In genomic region chr1:66506991-66507390, GRCh38 we compare ENCODE assay signal across 17 cellular contexts. TPM values are rescaled to one million over a fixed set of nuclear protein-coding genes. Genes with fewer than 3 reads are reported as not detected.
DNase-seq lines count a peak whose midpoint lies in the region; ATAC-seq and TF ChIP-seq lines count a peak whose summit lies in the region.
"Had no signal": no experiment of that assay in that cellular context is flagged by ENCODE, and none has a peak within 500 bp of the region (broad histone marks: within the 10 kb centered on the region; RNA-seq: fewer than 3 reads in every experiment).

No MANE protein-coding gene starts in this region.

- in situ Hi-C loops in IMR-90 (cut with MboI; ENCODE audit: low sequenced_read_pairs): no loop called here

- dilution Hi-C loops in IMR-90 (cut with HindIII; ENCODE audit: low sequenced_read_pairs, unreplicated experiment): no loop called here

- no peak overlapping the region for H3K27ac ChIP-seq in IMR-90 (ENCODE audit: insufficient read depth, low read length)
- H3K27ac ChIP-seq in smooth muscle cell (ENCODE audit: low read depth): no peak overlapping the region

- H3K9ac ChIP-seq in IMR-90 (ENCODE audit: low read depth, low read length): no peak overlapping the region
- no peak overlapping the region for H3K9ac ChIP-seq in smooth muscle cell (ENCODE audit: low read depth)

- H3K9me3 Mint-ChIP-seq in chondrocyte (ENCODE audit: low read depth): no peaks in the 10 kb centered on the region
- H3K9me3 Mint-ChIP-seq: CD14-positive monocyte; CD8-positive, alpha-beta T cell; H9 had no signal

- H4K5ac ChIP-seq in IMR-90 (ENCODE audit: low read depth, low read length): no peak overlapping the region

- H2AFZ ChIP-seq in IMR-90 (replicated peaks; ENCODE audit: low read length, poor library complexity) (no peak overlapping the region), smooth muscle cell (ENCODE audit: low read depth) (no peak overlapping the region)

- H2AK5ac ChIP-seq in IMR-90 (ENCODE audit: low read depth, low read length): peak overlapping the region; percentile 56; the same call in 1 of the 2 replicates

- no peak overlapping the region for H3K56ac ChIP-seq in IMR-90 (ENCODE audit: extremely low read depth, insufficient read depth, low read length)

- peak overlapping the region; percentile 40 for H3K4ac ChIP-seq in IMR-90 (ENCODE audit: low read depth, low read length)

- no TSS peak for BruUV-seq in IMR-90 (replicated peaks; lab: Mats Ljungman, UMichigan)

- H2BK20ac ChIP-seq in IMR-90 (ENCODE audit: low read depth, low read length): peak overlapping the region; percentile 56

- H3K27me3 ChIP-seq in IMR-90 (ENCODE audit: control insufficient read depth, insufficient read depth, low read length): no peaks in the 10 kb centered on the region
- H3K27me3 ChIP-seq in smooth muscle cell (ENCODE audit: low read depth): no peaks in the 10 kb centered on the region
- H3K27me3 ChIP-seq: BE2C had no signal

- no peak for TF ChIP-seq RAD21 in IMR-90 (IDR thresholded peaks at IDR 0.05; ENCODE audit: low read length)

- 0 out of 2 replicates have a peak, but pooled peaks cover 2% of the 10 kb centered on the region for H3K4me1 ChIP-seq in IMR-90 (ENCODE audit: control insufficient read depth, insufficient read depth, low read length)
- H3K4me1 ChIP-seq in smooth muscle cell (ENCODE audit: low read depth): no peaks in the 10 kb centered on the region

- intact Hi-C loops in IMR-90 (cut with micrococcal nuclease): no loop called here

- H3K36me3 Mint-ChIP-seq in chondrocyte (ENCODE audit: low read depth): no peaks in the 10 kb centered on the region
- H3K36me3 Mint-ChIP-seq: CD14-positive monocyte; CD8-positive, alpha-beta T cell had no signal

- H3K4me2 ChIP-seq in IMR-90 (ENCODE audit: low read depth, low read length): no peak overlapping the region
- H3K4me2 ChIP-seq in smooth muscle cell: peak overlapping the region; percentile 8

- TF ChIP-seq POLR2A in IMR-90 (IDR thresholded peaks at IDR 0.05; ENCODE audit: low read depth, low read length): no peak

- no peaks in the 10 kb centered on the region for H3F3A ChIP-seq in smooth muscle cell (ENCODE audit: low read depth)

- H3K79me1 ChIP-seq in IMR-90 (ENCODE audit: low read depth in 1 of 2, low read length in 2 of 2): peaks cover 0 to 3% of the 10 kb centered on the region in 2 experiments; a peak in 1 of 4 replicates

- no peaks in the 10 kb centered on the region for H3K36me3 ChIP-seq in IMR-90 (ENCODE audit: control insufficient read depth, insufficient read depth, low read length)
- no peaks in the 10 kb centered on the region for H3K36me3 ChIP-seq in smooth muscle cell (ENCODE audit: low read depth)
- H3K36me3 ChIP-seq: BE2C had no signal

- peak overlapping the region; percentile 77 for H2BK5ac ChIP-seq in IMR-90 (ENCODE audit: low read depth, low read length, poor library complexity, severe bottlenecking)

- H3K79me2 ChIP-seq in smooth muscle cell (ENCODE audit: low read depth): no peaks in the 10 kb centered on the region

- CTCF ChIA-PET in IMR-90 (lab: Yijun Ruan, JAX): interaction anchor here (0.7 kb wide), 1 partner anchor 276 kb away, joined by 6 read pairs; no protein-coding TSS in a partner anchor

- no peak overlapping the region for H3K4me3 Mint-ChIP-seq in chondrocyte (ENCODE audit: unreplicated experiment)
- H3K4me3 Mint-ChIP-seq: CD14-positive monocyte; CD8-positive, alpha-beta T cell; H9 had no signal

- H3K4me3 ChIP-seq in IMR-90 (ENCODE audit: insufficient read depth, low read depth, low read length) (no peak overlapping the region), smooth muscle cell (no peak overlapping the region)

- peaks cover 55% of the 10 kb centered on the region for H3K4me1 Mint-ChIP-seq in chondrocyte (ENCODE audit: low read depth)
- H3K4me1 Mint-ChIP-seq: CD14-positive monocyte had no signal

- H4K91ac ChIP-seq in IMR-90 (ENCODE audit: insufficient read depth, low read depth, low read length): no peak overlapping the region

- no peaks in the 10 kb centered on the region for H3K9me1 ChIP-seq in IMR-90 (ENCODE audit: insufficient read depth, low read length)

- no peak for ATAC-seq in IMR-90 (ENCODE audit: low read depth)
- ATAC-seq: CD8-positive, alpha-beta T cell had no signal

- H4K8ac ChIP-seq in IMR-90 (ENCODE audit: low read depth in 2 of 2, low read length in 2 of 2): 0 out of 4 replicates have a peak overlapping the region, but pooled peaks of 1 of the 2 experiments have one; percentile 0

- H3K9me3 ChIP-seq in IMR-90 (ENCODE audit: control insufficient read depth, insufficient read depth, low read length) (no peaks in the 10 kb centered on the region), smooth muscle cell (replicated peaks; ENCODE audit: low read depth) (no peaks in the 10 kb centered on the region)
- H3K9me3 ChIP-seq: BE2C had no signal

- H3K18ac ChIP-seq in IMR-90 (ENCODE audit: low read depth, low read length): no peak overlapping the region

- H4K20me1 ChIP-seq in IMR-90 (ENCODE audit: insufficient read depth, low read length): no peaks in the 10 kb centered on the region
- H4K20me1 ChIP-seq in smooth muscle cell (ENCODE audit: low read depth): no peaks in the 10 kb centered on the region

- DNase-seq in IMR-90 (no peak), chondrocyte (ENCODE audit: low spot score) (no peak), iris pigment epithelial cell (ENCODE audit: low read depth) (peak; percentile 37), smooth muscle cell (lab: John Stamatoyannopoulos, UW; ENCODE audit: unreplicated experiment) (no peak), ureter (ENCODE audit: low spot score) (no peak), glomerular visceral epithelial cell (ENCODE audit: extremely low spot score) (no peak)
- no peak for DNase-seq in NK-92 treated with Interleukin-12 subunit alpha and Interleukin-12 subunit beta, amount 100 ng/mL, for 24 hours (lab: John Stamatoyannopoulos, UW)
- DNase-seq: BE2C; CD8-positive, alpha-beta T cell; COR-L47; DMS153; DND-41; GDM1; GOT3; H9 had no signal

- no peaks in the 10 kb centered on the region for H3K27me3 Mint-ChIP-seq in chondrocyte (ENCODE audit: low read depth)

- H2BK120ac ChIP-seq in IMR-90 (ENCODE audit: low read depth, low read length): peak overlapping the region; percentile 46; the same call in 1 of the 2 replicates

- TF ChIP-seq CTCF in IMR-90 (conservative IDR thresholded peaks at IDR 0.05; ENCODE audit: low read depth, low read length): no peak
- TF ChIP-seq CTCF in chondrocyte (IDR thresholded peaks at IDR 0.05): no peak
- TF ChIP-seq CTCF in smooth muscle cell (IDR thresholded peaks at IDR 0.05; ENCODE audit: borderline replicate concordance, insufficient read depth, poor library complexity, severe bottlenecking): no peak

- no peak overlapping the region for H3K23ac ChIP-seq in IMR-90 (ENCODE audit: low read depth, low read length)

- POLR2A ChIA-PET in IMR-90 (lab: Charles Lee; ENCODE audit: unreplicated experiment): no interaction called here

- H2BK15ac ChIP-seq in IMR-90 (ENCODE audit: low read depth, low read length): no peak overlapping the region

- H2AK9ac ChIP-seq in IMR-90 (replicated peaks; ENCODE audit: low read depth, low read length, poor library complexity): no peak overlapping the region

- H3K14ac ChIP-seq in IMR-90 (replicated peaks; ENCODE audit: low read depth, low read length): peak overlapping the region; percentile 87

- peak overlapping the region; percentile 18 for H3K27ac Mint-ChIP-seq in chondrocyte (ENCODE audit: unreplicated experiment)
- H3K27ac Mint-ChIP-seq: CD14-positive monocyte; CD8-positive, alpha-beta T cell; H9 had no signal

TF ChIP-seq in IMR-90, 13 proteins besides CTCF, POLR2A, EP300 and RAD21:
- TF ChIP-seq MAZ (IDR thresholded peaks at IDR 0.05; ENCODE audit: borderline replicate concordance, low read depth, low read length) (no peak), RFX5 (IDR thresholded peaks at IDR 0.05; ENCODE audit: low read depth, low read length) (no peak), ELK1 (IDR thresholded peaks at IDR 0.05; ENCODE audit: borderline replicate concordance, low read depth, low read length) (no peak), CHD1 (IDR thresholded peaks at IDR 0.05; ENCODE audit: low read depth, low read length) (no peak), FOS (IDR thresholded peaks at IDR 0.05; ENCODE audit: low read depth, low read length) (no peak), USF2 (IDR thresholded peaks at IDR 0.05; ENCODE audit: low read depth, low read length) (no peak), MAFK (IDR thresholded peaks at IDR 0.05; ENCODE audit: low read depth, low read length) (no peak), BHLHE40 (IDR thresholded peaks at IDR 0.05; ENCODE audit: low read depth, low read length) (no peak), SMC3 (IDR thresholded peaks at IDR 0.05; ENCODE audit: low read depth, low read length) (no peak), CEBPB (IDR thresholded peaks at IDR 0.05; ENCODE audit: low read depth, low read length) (no peak), MXI1 (IDR thresholded peaks at IDR 0.05; ENCODE audit: borderline replicate concordance, low read depth, low read length) (no peak), NFE2L2 (IDR thresholded peaks at IDR 0.05; ENCODE audit: low read depth, low read length) (no peak), RCOR1 (IDR thresholded peaks at IDR 0.05; ENCODE audit: insufficient replicate concordance, low read length) (no peak)
TF ChIP-seq in IMR-90: peak in this region for 0.

RNA-seq across cellular contexts. Expression of gene SGIP1, which starts 27.0 kb away (rescaled TPM):
- total RNA-seq in IMR-90 (2012; rRNA removed): 27.1 and 43.6 TPM in 2 replicates
- 40.7 and 42.7 TPM in 2 replicates for polyA plus RNA-seq in IMR-90 (2012; rRNA removed)
- polyA plus RNA-seq in IMR-90 (2012; cell fraction: cytosol; rRNA removed): 8.9 and 10.9 TPM in 2 replicates
- polyA plus RNA-seq in IMR-90 (2012; cell fraction: nucleus; rRNA removed; ENCODE audit: low replicate concordance): 69.0 and 361 TPM in 2 replicates
- 29.3 to 47.9 TPM (median 31.8 TPM) in 3 replicates for total RNA-seq in chondrocyte
- total RNA-seq in smooth muscle cell: 3.5 and 6.1 TPM in 2 replicates
- 0.89 and 2.2 TPM in 2 replicates for polyA plus RNA-seq in smooth muscle cell
- total RNA-seq in ureter: 15.8 TPM
- total RNA-seq: CD8-positive, alpha-beta T cell; HT-29 had no signal
- polyA plus RNA-seq: CD14-positive monocyte had no signal
